1 cellular context compared by ENCODE assay signal in the genomic region with DNA sequence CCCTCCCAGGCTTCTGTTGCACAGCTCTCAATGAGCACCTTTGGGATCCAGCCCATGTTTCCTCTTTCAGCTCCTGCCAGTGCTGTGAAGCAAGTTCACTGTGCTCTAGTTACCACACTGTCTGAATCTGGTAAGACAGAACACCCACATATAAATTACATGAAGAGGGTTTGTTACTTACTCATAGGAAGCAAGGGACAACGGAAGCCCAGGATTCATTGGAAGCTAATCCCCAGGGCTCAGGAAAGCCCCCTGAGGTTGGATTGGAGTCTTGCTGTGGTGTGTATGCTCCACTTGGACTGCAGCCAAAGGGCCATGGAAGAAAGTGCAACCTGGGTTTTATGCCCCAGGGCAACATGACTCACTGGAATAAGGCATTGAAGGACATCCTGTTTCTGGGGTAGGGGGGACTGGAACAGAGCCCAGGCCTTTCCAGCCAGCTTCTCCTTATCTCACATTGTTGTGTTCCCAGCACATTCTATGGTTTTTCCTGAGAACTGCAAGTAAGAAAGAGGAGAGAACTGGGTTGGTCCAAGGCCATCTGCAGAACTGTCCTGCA.
TF ChIP-seq lines count a peak whose summit lies in the region.

No MANE protein-coding gene starts in this region.

TF ChIP-seq in HepG2, 621 proteins besides CTCF, POLR2A, EP300 and RAD21:
- TF ChIP-seq FOSL2 (CRISPR knock-in tag; IDR thresholded peaks at IDR 0.05) = peak; percentile 10; the same call in 1 of the 2 replicates
- TF ChIP-seq TEAD2 (CRISPR knock-in tag; IDR thresholded peaks at IDR 0.05) = no peak
- TF ChIP-seq ZNF224 (CRISPR knock-in tag; IDR thresholded peaks at IDR 0.05) = peak; percentile 75; the same call in 1 of the 2 replicates
